23 cellular contexts compared by ENCODE assay signal in the genomic region with DNA sequence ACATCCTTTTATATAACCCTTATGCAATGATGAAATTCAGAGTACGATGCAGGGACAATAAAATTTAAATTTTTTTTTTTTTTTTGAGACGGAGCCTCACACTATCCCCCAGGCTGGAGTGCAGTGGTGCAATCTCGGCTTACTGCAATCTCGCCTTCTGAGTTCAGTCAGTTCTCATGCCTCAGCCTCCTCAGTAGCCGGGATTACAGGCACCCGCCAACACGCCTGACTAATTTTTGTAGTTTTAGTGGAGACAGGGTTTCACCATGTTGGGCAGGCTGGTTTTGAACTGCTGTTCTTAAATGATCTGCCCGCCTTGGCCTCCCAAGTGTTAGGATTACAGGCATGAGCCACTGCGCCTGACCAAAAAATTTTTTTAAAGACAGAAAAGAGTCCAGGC. TPM values are rescaled to one million over a fixed set of nuclear protein-coding genes. Genes with fewer than 3 reads are reported as not detected.
DNase-seq lines count a peak whose midpoint lies in the region; ATAC-seq lines count a peak whose summit lies in the region.
"Had no signal": no experiment of that assay in that cellular context is flagged by ENCODE, and none has a peak within 500 bp of the region (broad histone marks: within the 10 kb centered on the region; RNA-seq: fewer than 3 reads in every experiment).

No MANE protein-coding gene starts in this region.

- peaks cover 0 to 4% of the 10 kb centered on the region in 2 donors for H3K4me1 ChIP-seq in naive thymus-derived CD4-positive, alpha-beta T cell (ENCODE audit: control insufficient read depth in 2 of 2, insufficient read depth in 2 of 2, low read length in 2 of 2)
- H3K4me1 ChIP-seq: BLaER1, Caco-2 had no signal

- peaks cover 15 to 70% (median 28%) of the 10 kb centered on the region in 3 experiments for H3K36me3 ChIP-seq in naive thymus-derived CD4-positive, alpha-beta T cell (ENCODE audit: control insufficient read depth in 2 of 3, insufficient read depth in 3 of 3, low read length in 3 of 3)

- no peaks in the 10 kb centered on the region for H3K9me3 Mint-ChIP-seq in activated CD4-positive, alpha-beta T cell treated with anti-CD3 and anti-CD28 coated beads for 36 hours (ENCODE audit: low read depth)
- no peaks in the 10 kb centered on the region for H3K9me3 Mint-ChIP-seq in activated CD4-positive, alpha-beta memory T cell treated with anti-CD3 and anti-CD28 coated beads for 36 hours
- H3K9me3 Mint-ChIP-seq in activated CD4-positive, alpha-beta memory T cell treated with anti-CD3 and anti-CD28 coated beads, Interleukin-2, amount 10 ng/mL, durations not matched to agents 7 days and 5 days: no peaks in the 10 kb centered on the region
- H3K9me3 Mint-ChIP-seq in naive thymus-derived CD4-positive, alpha-beta T cell: no peaks in the 10 kb centered on the region
- H3K9me3 Mint-ChIP-seq: CD4-positive, CD25-positive, alpha-beta regulatory T cell; CD8-positive, alpha-beta T cell had no signal

- H3K9me3 ChIP-seq in naive thymus-derived CD4-positive, alpha-beta T cell (ENCODE audit: control insufficient read depth in 2 of 3, low read length in 3 of 3): no peaks in the 10 kb centered on the region
- H3K9me3 ChIP-seq: BLaER1, Caco-2 had no signal

- ATAC-seq in activated CD4-positive, alpha-beta T cell treated with anti-CD3 and anti-CD28 coated beads for 36 hours: peak; percentile 75
- ATAC-seq in naive thymus-derived CD4-positive, alpha-beta T cell: no peak
- ATAC-seq: CD8-positive, alpha-beta T cell; GM12878 had no signal

- peak; percentile 47 for DNase-seq in activated CD4-positive, alpha-beta T cell treated with anti-CD3 and anti-CD28 coated beads for 36 hours
- DNase-seq in activated CD4-positive, alpha-beta T cell treated with anti-CD3 and anti-CD28 coated beads, Interleukin-2, amount 50 U/mL, for 4 hours: no peak
- DNase-seq in activated CD4-positive, alpha-beta memory T cell treated with anti-CD3 and anti-CD28 coated beads for 36 hours: peak; percentile 63
- DNase-seq in activated CD4-positive, alpha-beta memory T cell treated with anti-CD3 and anti-CD28 coated beads, Interleukin-2, amount 10 ng/mL, durations not matched to agents 7 days and 5 days: no peak
- peak; percentile 21 for DNase-seq in stimulated activated CD4-positive, alpha-beta T cell treated with anti-CD3 and anti-CD28 coated beads, Interleukin-1b, Interleukin-23, amount 100 ng/mL, for 48 hours
- DNase-seq in stimulated activated CD4-positive, alpha-beta T cell treated with anti-CD3 and anti-CD28 coated beads, Interleukin-2, amount 100 ng/mL, for 24 hours: no peak
- no peak for DNase-seq in NCI-H2227 treated with DMSO at 0.1 percent for 48 hours (lab: John Stamatoyannopoulos, UW)
- no peak for DNase-seq in naive thymus-derived CD4-positive, alpha-beta T cell
- DNase-seq: Caco-2; CD4-positive, CD25-positive, alpha-beta regulatory T cell; CD8-positive, alpha-beta T cell; DMS153; DMS79; EL; GDM1; GM23248; H7; HCEC 1CT had no signal

- peaks cover 48% of the 10 kb centered on the region for H3K36me3 Mint-ChIP-seq in activated CD4-positive, alpha-beta T cell treated with anti-CD3 and anti-CD28 coated beads for 36 hours (ENCODE audit: low read depth)
- peaks cover 36% of the 10 kb centered on the region for H3K36me3 Mint-ChIP-seq in activated CD4-positive, alpha-beta memory T cell treated with anti-CD3 and anti-CD28 coated beads for 36 hours
- H3K36me3 Mint-ChIP-seq in activated CD4-positive, alpha-beta memory T cell treated with anti-CD3 and anti-CD28 coated beads, Interleukin-2, amount 10 ng/mL, durations not matched to agents 7 days and 5 days (ENCODE audit: low read depth): peaks cover 54% of the 10 kb centered on the region
- peaks cover 9 to 29% (median 21%) of the 10 kb centered on the region in 5 donors for H3K36me3 Mint-ChIP-seq in naive thymus-derived CD4-positive, alpha-beta T cell

- POLR2A ChIA-PET in activated CD4-positive, alpha-beta T cell treated with anti-CD3 and anti-CD28 coated beads for 36 hours (lab: Charles Lee): no interaction called here
- POLR2A ChIA-PET in activated CD4-positive, alpha-beta memory T cell treated with anti-CD3 and anti-CD28 coated beads for 36 hours (lab: Charles Lee): interaction anchor here (1.1 kb wide), 1 partner anchor 14 kb away, joined by 6 read pairs; no protein-coding TSS in a partner anchor
- POLR2A ChIA-PET in activated CD4-positive, alpha-beta memory T cell treated with anti-CD3 and anti-CD28 coated beads, Interleukin-2, amount 10 ng/mL, durations not matched to agents 7 days and 5 days (lab: Charles Lee): interaction anchor here (0.7 to 2.1 kb wide), 4 partner anchors 10 to 25 kb away, joined by 3 to 14 read pairs (median 3); a partner anchor contains a TSS
- POLR2A ChIA-PET in naive thymus-derived CD4-positive, alpha-beta T cell (lab: Charles Lee): no interaction called here

- H3K27ac Mint-ChIP-seq in activated CD4-positive, alpha-beta T cell treated with anti-CD3 and anti-CD28 coated beads for 36 hours: no peak overlapping the region
- no peak overlapping the region for H3K27ac Mint-ChIP-seq in activated CD4-positive, alpha-beta memory T cell treated with anti-CD3 and anti-CD28 coated beads for 36 hours
- H3K27ac Mint-ChIP-seq in activated CD4-positive, alpha-beta memory T cell treated with anti-CD3 and anti-CD28 coated beads, Interleukin-2, amount 10 ng/mL, durations not matched to agents 7 days and 5 days: no peak overlapping the region
- H3K27ac Mint-ChIP-seq in naive thymus-derived CD4-positive, alpha-beta T cell: no peak overlapping the region
- H3K27ac Mint-ChIP-seq: B cell; CD4-positive, CD25-positive, alpha-beta regulatory T cell; CD8-positive, alpha-beta T cell had no signal

- CTCF ChIA-PET in activated CD4-positive, alpha-beta T cell treated with anti-CD3 and anti-CD28 coated beads for 36 hours (lab: Charles Lee): interaction anchor here (0.8 kb wide), 1 partner anchor 37 kb away, joined by 3 read pairs; no protein-coding TSS in a partner anchor
- CTCF ChIA-PET in activated CD4-positive, alpha-beta memory T cell treated with anti-CD3 and anti-CD28 coated beads for 36 hours (lab: Charles Lee): interaction anchor here (0.6 kb wide), 1 partner anchor 19 kb away, joined by 3 read pairs; no protein-coding TSS in a partner anchor
- CTCF ChIA-PET in activated CD4-positive, alpha-beta memory T cell treated with anti-CD3 and anti-CD28 coated beads, Interleukin-2, amount 10 ng/mL, durations not matched to agents 7 days and 5 days (lab: Charles Lee): interaction anchor here (0.6 to 0.8 kb wide), 2 partner anchors 26 to 39 kb away, joined by 3 to 5 read pairs; no protein-coding TSS in a partner anchor
- CTCF ChIA-PET in naive thymus-derived CD4-positive, alpha-beta T cell (lab: Charles Lee): no interaction called here

- intact Hi-C loops in activated CD4-positive, alpha-beta T cell treated with anti-CD3 and anti-CD28 coated beads for 36 hours (cut with DNase I, micrococcal nuclease): no loop called here
- intact Hi-C loops in activated CD4-positive, alpha-beta memory T cell treated with anti-CD3 and anti-CD28 coated beads for 36 hours (cut with micrococcal nuclease): no loop called here
- intact Hi-C loops in naive thymus-derived CD4-positive, alpha-beta T cell (cut with micrococcal nuclease): no loop called here

- H3K4me3 ChIP-seq in naive thymus-derived CD4-positive, alpha-beta T cell (ENCODE audit: low read length): no peak overlapping the region
- H3K4me3 ChIP-seq: BLaER1, GM12878, GM23248 had no signal

- H3K4me1 Mint-ChIP-seq in activated CD4-positive, alpha-beta T cell treated with anti-CD3 and anti-CD28 coated beads for 36 hours: peaks cover 11% of the 10 kb centered on the region
- peaks cover 12% of the 10 kb centered on the region for H3K4me1 Mint-ChIP-seq in activated CD4-positive, alpha-beta memory T cell treated with anti-CD3 and anti-CD28 coated beads for 36 hours (ENCODE audit: low read depth)
- H3K4me1 Mint-ChIP-seq in activated CD4-positive, alpha-beta memory T cell treated with anti-CD3 and anti-CD28 coated beads, Interleukin-2, amount 10 ng/mL, durations not matched to agents 7 days and 5 days: peaks cover 15% of the 10 kb centered on the region
- peaks cover 0 to 16% (median 4%) of the 10 kb centered on the region in 7 donors for H3K4me1 Mint-ChIP-seq in naive thymus-derived CD4-positive, alpha-beta T cell

- no peak overlapping the region for H3K4me3 Mint-ChIP-seq in activated CD4-positive, alpha-beta T cell treated with anti-CD3 and anti-CD28 coated beads for 36 hours
- H3K4me3 Mint-ChIP-seq in activated CD4-positive, alpha-beta memory T cell treated with anti-CD3 and anti-CD28 coated beads for 36 hours: no peak overlapping the region
- no peak overlapping the region for H3K4me3 Mint-ChIP-seq in activated CD4-positive, alpha-beta memory T cell treated with anti-CD3 and anti-CD28 coated beads, Interleukin-2, amount 10 ng/mL, durations not matched to agents 7 days and 5 days
- H3K4me3 Mint-ChIP-seq in naive thymus-derived CD4-positive, alpha-beta T cell: no peak overlapping the region
- H3K4me3 Mint-ChIP-seq: B cell; CD4-positive, CD25-positive, alpha-beta regulatory T cell; CD8-positive, alpha-beta T cell had no signal

- H3K27me3 Mint-ChIP-seq in activated CD4-positive, alpha-beta T cell treated with anti-CD3 and anti-CD28 coated beads for 36 hours: no peaks in the 10 kb centered on the region
- no peaks in the 10 kb centered on the region for H3K27me3 Mint-ChIP-seq in activated CD4-positive, alpha-beta memory T cell treated with anti-CD3 and anti-CD28 coated beads for 36 hours
- no peaks in the 10 kb centered on the region for H3K27me3 Mint-ChIP-seq in activated CD4-positive, alpha-beta memory T cell treated with anti-CD3 and anti-CD28 coated beads, Interleukin-2, amount 10 ng/mL, durations not matched to agents 7 days and 5 days
- H3K27me3 Mint-ChIP-seq in naive thymus-derived CD4-positive, alpha-beta T cell: no peaks in the 10 kb centered on the region
- H3K27me3 Mint-ChIP-seq: B cell; CD4-positive, CD25-positive, alpha-beta regulatory T cell had no signal

- H3K27me3 ChIP-seq in naive thymus-derived CD4-positive, alpha-beta T cell (ENCODE audit: control insufficient read depth in 2 of 2, insufficient read depth in 2 of 2, low read length in 2 of 2): no peaks in the 10 kb centered on the region
- H3K27me3 ChIP-seq: BLaER1 had no signal

- no peak overlapping the region for H3K27ac ChIP-seq in naive thymus-derived CD4-positive, alpha-beta T cell (ENCODE audit: low read depth, low read length)
- H3K27ac ChIP-seq: 22Rv1, BLaER1, C4-2B, GM23248 had no signal

RNA-seq across cellular contexts. Expression of a gene that starts 15.2 kb away (rescaled TPM):
- 10 to 100 TPM; 45.0 to 49.7 TPM for total RNA-seq in activated CD4-positive, alpha-beta T cell treated with anti-CD3 and anti-CD28 coated beads for 36 hours
- 10 to 100 TPM; 40.7 to 47.7 TPM for total RNA-seq in activated CD4-positive, alpha-beta memory T cell treated with anti-CD3 and anti-CD28 coated beads for 36 hours
- total RNA-seq in activated CD4-positive, alpha-beta memory T cell treated with anti-CD3 and anti-CD28 coated beads, Interleukin-2, amount 10 ng/mL, durations not matched to agents 7 days and 5 days: 10 to 100 TPM; 62.1 to 66.4 TPM
- 10 to 100 TPM; 43.5 to 92.0 (median 48.6) TPM for total RNA-seq in naive thymus-derived CD4-positive, alpha-beta T cell
- 10 to 100 TPM; 27.2 to 37.8 TPM for polyA plus RNA-seq in naive thymus-derived CD4-positive, alpha-beta T cell

RNA-seq across cellular contexts. Expression of a gene that starts 24.6 kb away (rescaled TPM):
- 10 to 100 TPM; 22.2 to 24.1 TPM for total RNA-seq in activated CD4-positive, alpha-beta T cell treated with anti-CD3 and anti-CD28 coated beads for 36 hours
- 10 to 100 TPM; 37.2 to 38.4 TPM for total RNA-seq in activated CD4-positive, alpha-beta memory T cell treated with anti-CD3 and anti-CD28 coated beads for 36 hours
- 10 to 100 TPM; 47.8 to 48.2 TPM for total RNA-seq in activated CD4-positive, alpha-beta memory T cell treated with anti-CD3 and anti-CD28 coated beads, Interleukin-2, amount 10 ng/mL, durations not matched to agents 7 days and 5 days
- 10 to 100 TPM in 1 of 5 experiments, 1 to 10 TPM in 4; 4.7 to 45.7 (median 6.5) TPM for total RNA-seq in naive thymus-derived CD4-positive, alpha-beta T cell
- 1 to 10 TPM; 2.2 to 2.9 TPM for polyA plus RNA-seq in naive thymus-derived CD4-positive, alpha-beta T cell

RNA-seq across cellular contexts. Expression of a gene that starts 44.1 kb away (rescaled TPM):
- total RNA-seq in activated CD4-positive, alpha-beta T cell treated with anti-CD3 and anti-CD28 coated beads for 36 hours: over 10,000 TPM; 11,209 to 15,482 TPM
- over 10,000 TPM; 16,691 to 17,144 TPM for total RNA-seq in activated CD4-positive, alpha-beta memory T cell treated with anti-CD3 and anti-CD28 coated beads for 36 hours
- 1,000 to 10,000 TPM; 7,440 to 7,455 TPM for total RNA-seq in activated CD4-positive, alpha-beta memory T cell treated with anti-CD3 and anti-CD28 coated beads, Interleukin-2, amount 10 ng/mL, durations not matched to agents 7 days and 5 days
- over 10,000 TPM in 4 of 5 experiments, 1,000 to 10,000 TPM in 1; 8,219 to 15,585 (median 15,428) TPM for total RNA-seq in naive thymus-derived CD4-positive, alpha-beta T cell
- polyA plus RNA-seq in naive thymus-derived CD4-positive, alpha-beta T cell: over 10,000 TPM; 14,298 to 15,495 TPM

Comparison
In these comparisons a context has a peak if more than half of its experiments do, and no peak if none do; other contexts are left out.
1. DNase-seq: peak in activated CD4-positive, alpha-beta T cell treated with anti-CD3 and anti-CD28 coated beads for 36 hours (single experiment), activated CD4-positive, alpha-beta memory T cell treated with anti-CD3 and anti-CD28 coated beads for 36 hours (single experiment) and stimulated activated CD4-positive, alpha-beta T cell treated with anti-CD3 and anti-CD28 coated beads, Interleukin-1b, Interleukin-23, amount 100 ng/mL, for 48 hours (single experiment); none in activated CD4-positive, alpha-beta T cell treated with anti-CD3 and anti-CD28 coated beads, Interleukin-2, amount 50 U/mL, for 4 hours (0 of 2), activated CD4-positive, alpha-beta memory T cell treated with anti-CD3 and anti-CD28 coated beads, Interleukin-2, amount 10 ng/mL, durations not matched to agents 7 days and 5 days (single experiment), stimulated activated CD4-positive, alpha-beta T cell treated with anti-CD3 and anti-CD28 coated beads, Interleukin-2, amount 100 ng/mL, for 24 hours (0 of 2), NCI-H2227 treated with DMSO at 0.1 percent for 48 hours (single experiment) and naive thymus-derived CD4-positive, alpha-beta T cell (0 of 9).
2. POLR2A ChIA-PET loops: an anchor here in activated CD4-positive, alpha-beta memory T cell treated with anti-CD3 and anti-CD28 coated beads for 36 hours (1.1 kb wide) and activated CD4-positive, alpha-beta memory T cell treated with anti-CD3 and anti-CD28 coated beads, Interleukin-2, amount 10 ng/mL, durations not matched to agents 7 days and 5 days (0.7 to 2.1 kb wide); none called in activated CD4-positive, alpha-beta T cell treated with anti-CD3 and anti-CD28 coated beads for 36 hours and naive thymus-derived CD4-positive, alpha-beta T cell.